ENCODE assay signal across 15 cellular contexts in genomic region chr1:15739745-15740144, GRCh38. TPM values are rescaled to one million over a fixed set of nuclear protein-coding genes. Genes with fewer than 3 reads are reported as not detected.
DNase-seq lines count a peak whose midpoint lies in the region; ATAC-seq and TF ChIP-seq lines count a peak whose summit lies in the region.
"Had no signal": no experiment of that assay in that cellular context is flagged by ENCODE, and none has a peak within 500 bp of the region (broad histone marks: within the 10 kb centered on the region; RNA-seq: fewer than 3 reads in every experiment).

No MANE protein-coding gene starts in this region.

- peak; percentile 24 for TF ChIP-seq CTCF in HFF-Myc (IDR thresholded peaks at IDR 0.05; ENCODE audit: low read depth, low read length, missing control alignments)
- peak in 2 of 3 experiments; percentile 12 to 20 for TF ChIP-seq CTCF in ascending aorta (IDR thresholded peaks at IDR 0.05)
- TF ChIP-seq CTCF in neural crest cell (conservative IDR thresholded peaks at IDR 0.05): peak; percentile 21

- peak; percentile 36 for DNase-seq in DMS53 (lab: John Stamatoyannopoulos, UW)
- no peak for DNase-seq in DMS53 treated with DMSO at 0.1 percent for 48 hours (lab: John Stamatoyannopoulos, UW; ENCODE audit: unreplicated experiment)
- no peak for DNase-seq in HFF-Myc (ENCODE audit: extremely low read depth, low read depth)
- DNase-seq in ascending aorta (ENCODE audit: low spot score in 2 of 2): no peak
- DNase-seq in neural crest cell (ENCODE audit: low read depth, low spot score): no peak
- no peak for DNase-seq in HuH-7.5 (ENCODE audit: low spot score)
- no peak for DNase-seq in COR-L47 (lab: John Stamatoyannopoulos, UW)
- DNase-seq: 8988T; activated CD4-positive, alpha-beta memory T cell treated with anti-CD3 and anti-CD28 coated beads, Interleukin-2, amount 10 ng/mL, durations not matched to agents 7 days and 5 days; effector memory CD8-positive, alpha-beta T cell; stimulated activated naive CD4-positive, alpha-beta T cell had no signal

- no peaks in the 10 kb centered on the region for H3K27me3 ChIP-seq in ascending aorta
- H3K27me3 ChIP-seq: body of pancreas had no signal

- H3K27ac Mint-ChIP-seq in neural crest cell (ENCODE audit: unreplicated experiment): no peak overlapping the region
- H3K27ac Mint-ChIP-seq: activated CD4-positive, alpha-beta memory T cell treated with anti-CD3 and anti-CD28 coated beads, Interleukin-2, amount 10 ng/mL, durations not matched to agents 7 days and 5 days had no signal

- H3K4me1 ChIP-seq in ascending aorta: peaks cover 18 to 40% of the 10 kb centered on the region in 2 donors

- H3K27me3 Mint-ChIP-seq in neural crest cell (ENCODE audit: low read depth): no peaks in the 10 kb centered on the region
- H3K27me3 Mint-ChIP-seq: activated CD4-positive, alpha-beta memory T cell treated with anti-CD3 and anti-CD28 coated beads, Interleukin-2, amount 10 ng/mL, durations not matched to agents 7 days and 5 days had no signal

- intact Hi-C loops in ascending aorta (cut with DNase I): loop anchor here (5.0 kb wide), 1 partner anchor 57 kb away; the partner anchor contains the start of gene PLEKHM2

- H3K4me1 Mint-ChIP-seq in neural crest cell: peaks cover 8% of the 10 kb centered on the region

- H3K36me3 ChIP-seq in ascending aorta: peaks cover 0 to 14% of the 10 kb centered on the region in 2 donors

- peak overlapping the region; percentile 32 for H3K4me3 Mint-ChIP-seq in neural crest cell
- H3K4me3 Mint-ChIP-seq: activated CD4-positive, alpha-beta memory T cell treated with anti-CD3 and anti-CD28 coated beads, Interleukin-2, amount 10 ng/mL, durations not matched to agents 7 days and 5 days; effector memory CD8-positive, alpha-beta T cell had no signal

- no peaks in the 10 kb centered on the region for H3K9me3 Mint-ChIP-seq in neural crest cell
- H3K9me3 Mint-ChIP-seq: activated CD4-positive, alpha-beta memory T cell treated with anti-CD3 and anti-CD28 coated beads, Interleukin-2, amount 10 ng/mL, durations not matched to agents 7 days and 5 days; effector memory CD8-positive, alpha-beta T cell had no signal

- no peak overlapping the region for H3K4me3 ChIP-seq in HFF-Myc (replicated peaks; ENCODE audit: low read depth, low read length)
- H3K4me3 ChIP-seq in ascending aorta: no peak overlapping the region
- H3K4me3 ChIP-seq: body of pancreas had no signal

- no peaks in the 10 kb centered on the region for H3K9me3 ChIP-seq in ascending aorta
- H3K9me3 ChIP-seq: body of pancreas had no signal

- H3K27ac ChIP-seq in ascending aorta: peak overlapping the region; percentile 19 to 26
- H3K27ac ChIP-seq: body of pancreas had no signal

- no peak for ATAC-seq in HG03342 (IDR thresholded peaks at IDR 0.05; ENCODE audit: unreplicated experiment)
- ATAC-seq: body of pancreas; effector memory CD8-positive, alpha-beta T cell had no signal

- no peaks in the 10 kb centered on the region for H3K36me3 Mint-ChIP-seq in neural crest cell (ENCODE audit: low read depth)

RNA-seq across cellular contexts. Expression of gene TMEM82, which starts 2.6 kb away (rescaled TPM):
- not detected for total RNA-seq in ascending aorta
- total RNA-seq in neural crest cell: not detected in 2 replicates
- total RNA-seq: activated CD4-positive, alpha-beta memory T cell treated with anti-CD3 and anti-CD28 coated beads, Interleukin-2, amount 10 ng/mL, durations not matched to agents 7 days and 5 days; body of pancreas; skeletal muscle tissue; ureter had no signal

RNA-seq across cellular contexts. Expression of gene SLC25A34, which starts 3.7 kb away (rescaled TPM):
- 5.7 TPM for total RNA-seq in ascending aorta
- total RNA-seq in neural crest cell: 2.9 and 3.3 TPM in 2 replicates

RNA-seq across cellular contexts. Expression of gene FBLIM1, which starts 18.9 kb away (rescaled TPM):
- total RNA-seq in ascending aorta: 641 TPM
- 6.2 and 7.9 TPM in 2 replicates for total RNA-seq in neural crest cell
- total RNA-seq: activated CD4-positive, alpha-beta memory T cell treated with anti-CD3 and anti-CD28 coated beads, Interleukin-2, amount 10 ng/mL, durations not matched to agents 7 days and 5 days had no signal

RNA-seq across cellular contexts. Expression of gene PLEKHM2, which starts 55.6 kb away (rescaled TPM):
- total RNA-seq in ascending aorta (129 TPM), neural crest cell (61.2 and 64.5 TPM in 2 replicates)

Comparison
In these comparisons a context has a peak if more than half of its experiments do, and no peak if none do; other contexts are left out.
1. RNA of gene FBLIM1, which starts 18.9 kb away (total RNA-seq): 641 TPM in ascending aorta (single experiment); 6.2 to 7.9 TPM in neural crest cell; every median in the first group is over 10 times any median in the second.
2. Peak in every context shown above with its lines, with median percentiles within 50 percentile points of each other: CTCF ChIP-seq.